29 cellular contexts compared by ENCODE assay signal in the genomic region with DNA sequence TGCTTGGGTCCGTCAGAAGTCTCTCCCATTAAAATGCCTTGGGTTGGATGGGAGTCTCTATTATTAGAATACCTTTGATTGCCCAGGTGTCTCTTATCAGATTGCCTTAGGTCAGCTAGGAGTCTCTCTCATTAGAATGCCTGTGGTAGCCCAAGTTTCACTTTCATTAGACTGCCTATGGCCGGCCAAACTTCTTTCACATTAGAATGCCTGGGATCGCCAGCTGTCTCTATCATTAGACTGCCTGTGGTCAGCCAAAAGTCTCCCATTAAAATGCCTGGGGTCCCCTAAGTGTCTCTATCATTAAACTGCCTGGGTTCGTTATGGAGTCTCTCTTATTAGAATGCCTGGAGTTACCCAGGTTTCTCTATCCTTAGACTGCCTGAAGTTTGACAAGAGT.
"Had no signal": no experiment of that assay in that cellular context is flagged by ENCODE, and none has a peak within 500 bp of the region (broad histone marks: within the 10 kb centered on the region; RNA-seq: fewer than 3 reads in every experiment).

No MANE protein-coding gene starts in this region.

- H3K4me3 ChIP-seq: cardiac muscle cell, PC-9, SJCRH30, SK-N-MC had no signal

- ATAC-seq: activated CD8-positive, alpha-beta memory T cell treated with anti-CD3 and anti-CD28 coated beads, Interleukin-2, amount 10 ng/mL, durations not matched to agents 7 days and 5 days; activated naive CD8-positive, alpha-beta T cell treated with anti-CD3 and anti-CD28 coated beads, Interleukin-2, amount 50 U/mL, for 24 hours had no signal

- H3K36me3 ChIP-seq: cardiac muscle cell had no signal

- H3K4me3 Mint-ChIP-seq: activated CD4-positive, alpha-beta memory T cell treated with anti-CD3 and anti-CD28 coated beads, Interleukin-2, amount 10 ng/mL, durations not matched to agents 7 days and 5 days; activated CD8-positive, alpha-beta memory T cell treated with anti-CD3 and anti-CD28 coated beads, Interleukin-2, amount 10 ng/mL, durations not matched to agents 7 days and 5 days; activated naive CD4-positive, alpha-beta T cell treated with anti-CD3 and anti-CD28 coated beads, Interleukin-2, amount 10 ng/mL, durations not matched to agents 7 days and 5 days; activated naive CD8-positive, alpha-beta T cell; activated naive CD8-positive, alpha-beta T cell treated with anti-CD3 and anti-CD28 coated beads, Interleukin-2, amount 50 U/mL, for 24 hours had no signal

- H3K27ac Mint-ChIP-seq: activated CD4-positive, alpha-beta memory T cell treated with anti-CD3 and anti-CD28 coated beads, Interleukin-2, amount 10 ng/mL, durations not matched to agents 7 days and 5 days; activated CD8-positive, alpha-beta memory T cell treated with anti-CD3 and anti-CD28 coated beads, Interleukin-2, amount 10 ng/mL, durations not matched to agents 7 days and 5 days; activated naive CD4-positive, alpha-beta T cell treated with anti-CD3 and anti-CD28 coated beads, Interleukin-2, amount 10 ng/mL, durations not matched to agents 7 days and 5 days; activated naive CD8-positive, alpha-beta T cell; activated naive CD8-positive, alpha-beta T cell treated with anti-CD3 and anti-CD28 coated beads, Interleukin-2, amount 50 U/mL, for 24 hours had no signal

- H3K36me3 Mint-ChIP-seq: activated naive CD4-positive, alpha-beta T cell treated with anti-CD3 and anti-CD28 coated beads, Interleukin-2, amount 10 ng/mL, durations not matched to agents 7 days and 5 days had no signal

- H3K27me3 ChIP-seq: cardiac muscle cell, SJCRH30 had no signal

- H3K4me1 Mint-ChIP-seq: activated CD4-positive, alpha-beta memory T cell treated with anti-CD3 and anti-CD28 coated beads, Interleukin-2, amount 10 ng/mL, durations not matched to agents 7 days and 5 days; activated CD8-positive, alpha-beta memory T cell treated with anti-CD3 and anti-CD28 coated beads, Interleukin-2, amount 10 ng/mL, durations not matched to agents 7 days and 5 days; activated naive CD4-positive, alpha-beta T cell treated with anti-CD3 and anti-CD28 coated beads, Interleukin-2, amount 10 ng/mL, durations not matched to agents 7 days and 5 days; activated naive CD8-positive, alpha-beta T cell treated with anti-CD3 and anti-CD28 coated beads, Interleukin-2, amount 50 U/mL, for 24 hours had no signal

- H3K27me3 Mint-ChIP-seq: activated CD4-positive, alpha-beta memory T cell treated with anti-CD3 and anti-CD28 coated beads, Interleukin-2, amount 10 ng/mL, durations not matched to agents 7 days and 5 days; activated CD8-positive, alpha-beta memory T cell treated with anti-CD3 and anti-CD28 coated beads, Interleukin-2, amount 10 ng/mL, durations not matched to agents 7 days and 5 days; activated naive CD4-positive, alpha-beta T cell treated with anti-CD3 and anti-CD28 coated beads, Interleukin-2, amount 10 ng/mL, durations not matched to agents 7 days and 5 days; activated naive CD8-positive, alpha-beta T cell; activated naive CD8-positive, alpha-beta T cell treated with anti-CD3 and anti-CD28 coated beads, Interleukin-2, amount 50 U/mL, for 24 hours had no signal

- DNase-seq: activated CD4-positive, alpha-beta memory T cell treated with anti-CD3 and anti-CD28 coated beads, Interleukin-2, amount 10 ng/mL, durations not matched to agents 7 days and 5 days; activated CD4-positive, alpha-beta T cell treated with anti-CD3 and anti-CD28 coated beads for 1 hour; activated CD4-positive, alpha-beta T cell treated with anti-CD3 and anti-CD28 coated beads for 48 hours; activated CD4-positive, CD25-positive, alpha-beta regulatory T cell; activated CD8-positive, alpha-beta memory T cell treated with anti-CD3 and anti-CD28 coated beads for 24 hours; activated CD8-positive, alpha-beta memory T cell treated with anti-CD3 and anti-CD28 coated beads, Interleukin-2, amount 10 ng/mL, durations not matched to agents 7 days and 5 days; activated CD8-positive, alpha-beta memory T cell treated with anti-CD3 and anti-CD28 coated beads, Interleukin-2, amount 50 U/mL, for 48 hours; activated effector memory CD4-positive, alpha-beta T cell treated with Interleukin-2 at 50 U/mL for 16 hours; activated naive CD4-positive, alpha-beta T cell treated with anti-CD3 and anti-CD28 coated beads, Interleukin-2, amount 10 ng/mL, durations not matched to agents 7 days and 5 days; activated naive CD8-positive, alpha-beta T cell treated with anti-CD3 and anti-CD28 coated beads, Interleukin-2, amount 50 U/mL, for 24 hours; activated T-cell treated with anti-CD3 and anti-CD28 coated beads, Interleukin-2, amount 50 U/mL, for 48 hours; anterior cingulate cortex; NCI-H1105 treated with DMSO at 0.1 percent for 48 hours; NCI-H146; NCI-H187; NCI-H2029 treated with DMSO at 0.1 percent for 48 hours; NCI-H2107; NCI-H2171; NCI-H510A; NCI-H526; NCI-H748 treated with DMSO at 0.1 percent for 48 hours; PC-9; SHP77; SJCRH30; T1000; WERI-Rb-1 had no signal

- H3K27ac ChIP-seq: cardiac muscle cell, PC-9, SJCRH30, SK-N-MC, WERI-Rb-1 had no signal
